9 cellular contexts compared by ENCODE assay signal in genomic region chr4:72767903-72768817, GRCh38.
DNase-seq lines count a peak whose midpoint lies in the region; ATAC-seq and TF ChIP-seq lines count a peak whose summit lies in the region.
"Had no signal": no experiment of that assay in that cellular context is flagged by ENCODE, and none has a peak within 500 bp of the region (broad histone marks: within the 10 kb centered on the region; RNA-seq: fewer than 3 reads in every experiment).

No MANE protein-coding gene starts in this region.

- no peaks in the 10 kb centered on the region for H3K9me3 Mint-ChIP-seq in glutamatergic neuron (ENCODE audit: unreplicated experiment)

- peak overlapping the region; percentile 12 for H3K27ac ChIP-seq in temporal lobe (ENCODE audit: low read depth, low read length)

- H3K4me1 Mint-ChIP-seq in glutamatergic neuron (ENCODE audit: low read depth, unreplicated experiment): no peaks in the 10 kb centered on the region

- peak; percentile 93 for ATAC-seq in SK-N-SH treated with all-trans-retinoic acid at 6 μM for 48 hours
- no peak for ATAC-seq in GM19467 (IDR thresholded peaks at IDR 0.05; ENCODE audit: unreplicated experiment)

- H3K27ac Mint-ChIP-seq in glutamatergic neuron (ENCODE audit: unreplicated experiment): no peak overlapping the region

- TF ChIP-seq CTCF in fibroblast of villous mesenchyme (IDR thresholded peaks at IDR 0.05; ENCODE audit: insufficient read depth, low read depth, low read length): no peak
- no peak for TF ChIP-seq CTCF in glutamatergic neuron (IDR thresholded peaks at IDR 0.05; ENCODE audit: partially characterized antibody, unreplicated experiment)

- peaks cover 2% of the 10 kb centered on the region for H3K27me3 Mint-ChIP-seq in glutamatergic neuron (ENCODE audit: unreplicated experiment)

- DNase-seq in GOT3 (lab: John Stamatoyannopoulos, UW) (peak; percentile 7), fibroblast of villous mesenchyme (ENCODE audit: low read depth) (peak; percentile 80), glutamatergic neuron (no peak), NCI-H748 (lab: John Stamatoyannopoulos, UW; ENCODE audit: unreplicated experiment) (no peak)
- DNase-seq: activated T-cell treated with anti-CD3 and anti-CD28 coated beads for 4 hours, dorsolateral prefrontal cortex had no signal

- no peaks in the 10 kb centered on the region for H3K36me3 Mint-ChIP-seq in glutamatergic neuron (ENCODE audit: unreplicated experiment)

- H3K4me3 ChIP-seq in fibroblast of villous mesenchyme (ENCODE audit: low read depth, low read length): no peak overlapping the region
- H3K4me3 ChIP-seq: dorsolateral prefrontal cortex had no signal

- no peak overlapping the region for H3K4me3 Mint-ChIP-seq in glutamatergic neuron (ENCODE audit: unreplicated experiment)

TF ChIP-seq in SK-N-SH treated with all-trans-retinoic acid at 6 μM for 48 hours, 23 proteins besides CTCF, POLR2A, EP300 and RAD21:
- TF ChIP-seq ARNTL (CRISPR knock-in tag; IDR thresholded peaks at IDR 0.05; ENCODE audit: borderline replicate concordance, low read depth) (no peak), ZFP30 (CRISPR knock-in tag; IDR thresholded peaks at IDR 0.05) (no peak), TSHZ2 (CRISPR knock-in tag; IDR thresholded peaks at IDR 0.05) (no peak), CSRNP3 (CRISPR knock-in tag; IDR thresholded peaks at IDR 0.05) (no peak), ZNF70 (CRISPR knock-in tag; IDR thresholded peaks at IDR 0.05) (no peak), RARB (CRISPR knock-in tag; IDR thresholded peaks at IDR 0.05) (no peak), PATZ1 (CRISPR knock-in tag; IDR thresholded peaks at IDR 0.05; ENCODE audit: borderline replicate concordance) (no peak), CREB5 (CRISPR knock-in tag; IDR thresholded peaks at IDR 0.05; ENCODE audit: low read depth) (no peak), ZNF565 (CRISPR knock-in tag; conservative IDR thresholded peaks at IDR 0.05; ENCODE audit: low read depth) (no peak), ISL1 (CRISPR knock-in tag; IDR thresholded peaks at IDR 0.05) (no peak), ZNF8 (CRISPR knock-in tag; IDR thresholded peaks at IDR 0.05) (no peak), SNAI2 (CRISPR knock-in tag; IDR thresholded peaks at IDR 0.05) (no peak), BACH2 (CRISPR knock-in tag; IDR thresholded peaks at IDR 0.05; ENCODE audit: borderline replicate concordance) (no peak), ESRRG (CRISPR knock-in tag; IDR thresholded peaks at IDR 0.05) (no peak), ZFP3 (CRISPR knock-in tag; IDR thresholded peaks at IDR 0.05) (no peak), OSR1 (CRISPR knock-in tag; IDR thresholded peaks at IDR 0.05) (no peak), GLIS3 (CRISPR knock-in tag; IDR thresholded peaks at IDR 0.05) (no peak)

Comparison
In these comparisons a context has a peak if more than half of its experiments do, and no peak if none do; other contexts are left out.
1. DNase-seq: peak in GOT3 (single experiment) and fibroblast of villous mesenchyme (single experiment); none in glutamatergic neuron (single experiment) and NCI-H748 (single experiment).